Comparison of ENCODE assay signal across 9 cellular contexts in genomic region chr7:44849277-44850210, GRCh38. TPM values are rescaled to one million over a fixed set of nuclear protein-coding genes. Genes with fewer than 3 reads are reported as not detected.
DNase-seq lines count a peak whose midpoint lies in the region; ATAC-seq and TF ChIP-seq lines count a peak whose summit lies in the region.
"Had no signal": no experiment of that assay in that cellular context is flagged by ENCODE, and none has a peak within 500 bp of the region (broad histone marks: within the 10 kb centered on the region; RNA-seq: fewer than 3 reads in every experiment).

No MANE protein-coding gene starts in this region.

- no peaks in the 10 kb centered on the region for H3K9me2 ChIP-seq in Karpas-422 (replicated peaks; ENCODE audit: insufficient read depth, low read length)
- no peaks in the 10 kb centered on the region for H3K9me2 ChIP-seq in neural cell (ENCODE audit: insufficient read depth, low read length)

- H3F3A ChIP-seq in neural cell (ENCODE audit: insufficient read depth, low read length, poor library complexity, severe bottlenecking), result peaks cover 8% of the 10 kb centered on the region

- H3K4me1 ChIP-seq in Karpas-422 (ENCODE audit: low read length) (peaks cover 30% of the 10 kb centered on the region), heart right ventricle (peaks cover 0 to 33% (median 27%) of the 10 kb centered on the region in 9 donors)

- peak overlapping the region; percentile 83 for H3K4me3 ChIP-seq in Karpas-422 (ENCODE audit: low read length)
- H3K4me3 ChIP-seq in neural cell (ENCODE audit: low read length), result peak overlapping the region; percentile 97
- H3K4me3 ChIP-seq in heart right ventricle, result peak overlapping the region in 4 of 10 donors; percentile 67 to 77 (median 69)
- H3K4me3 ChIP-seq: lung had no signal

- DNase-seq in DMS53 treated with DMSO at 0.1 percent for 48 hours (lab: John Stamatoyannopoulos, UW; ENCODE audit: unreplicated experiment) (peak; percentile 22), Karpas-422 (no peak), astrocyte of the hippocampus (ENCODE audit: low read depth, low spot score) (peak; percentile 41), NCI-H2227 treated with DMSO at 0.1 percent for 48 hours (lab: John Stamatoyannopoulos, UW) (no peak), A172 (ENCODE audit: low spot score) (no peak), heart right ventricle (no peak)
- no peak for DNase-seq in stimulated activated CD4-positive, alpha-beta T cell treated with anti-CD3 and anti-CD28 coated beads, Interleukin-4, amount 100 ng/mL, for 24 hours

- intact Hi-C loops in heart right ventricle (cut with DNase I), result loop anchor here in 9 of 10 donors (2.0 to 10.0 kb wide), 13 partner anchors 33 to 285 kb away; partner anchors contain the start of genes PPIA (in 4 of the 9), OGDH (in 2 of the 9), PURB (in 2 of the 9) and TMED4 (in 2 of the 9)

- H3K36me3 ChIP-seq in Karpas-422 (ENCODE audit: insufficient read depth, low read length), result no peaks in the 10 kb centered on the region
- H3K36me3 ChIP-seq in neural cell (ENCODE audit: insufficient read depth, low read length), result no peaks in the 10 kb centered on the region
- no peaks in the 10 kb centered on the region for H3K36me3 ChIP-seq in heart right ventricle

- TF ChIP-seq EP300 in neural cell (conservative IDR thresholded peaks at IDR 0.05; ENCODE audit: poor library complexity, severe bottlenecking), result no peak

- H3K79me2 ChIP-seq in Karpas-422 (ENCODE audit: low read length), result peaks cover 30% of the 10 kb centered on the region
- H3K79me2 ChIP-seq in neural cell (replicated peaks; ENCODE audit: insufficient read depth, low read length), result peaks cover 16% of the 10 kb centered on the region

- 79% methylated on average over 14 of the region's 14 CpGs for WGBS in heart right ventricle, 2 donors

- H3K4me2 ChIP-seq in Karpas-422 (ENCODE audit: low read depth, low read length, poor library complexity, severe bottlenecking) (peak overlapping the region; percentile 87), neural cell (ENCODE audit: low read length) (peak overlapping the region; percentile 84)

- H2AFZ ChIP-seq in Karpas-422 (ENCODE audit: low read length) (no peak overlapping the region), neural cell (ENCODE audit: low read depth, low read length) (no peak overlapping the region)

- no peak for TF ChIP-seq CTCF in neural cell (IDR thresholded peaks at IDR 0.05; ENCODE audit: poor library complexity, severe bottlenecking)
- no peak for TF ChIP-seq CTCF in heart right ventricle (IDR thresholded peaks at IDR 0.05)

- H3K27ac ChIP-seq in Karpas-422 (ENCODE audit: low read length) (no peak overlapping the region), neural cell (ENCODE audit: low read length) (no peak overlapping the region), heart right ventricle (peak overlapping the region in 3 of 10 donors; percentile 86 to 96 (median 89))

- ATAC-seq in heart right ventricle, result no peak

- H4K20me1 ChIP-seq in Karpas-422 (ENCODE audit: insufficient read depth, low read depth, low read length) (peaks cover 11% of the 10 kb centered on the region; the same call in 1 of the 2 replicates), neural cell (ENCODE audit: insufficient read depth) (no peaks in the 10 kb centered on the region)

- peak overlapping the region; percentile 86 for H3K9ac ChIP-seq in Karpas-422 (ENCODE audit: low read length)
- no peak overlapping the region for H3K9ac ChIP-seq in neural cell (ENCODE audit: low read length)

- H3K27me3 ChIP-seq in Karpas-422 (ENCODE audit: low read length) (no peaks in the 10 kb centered on the region), neural cell (ENCODE audit: insufficient read depth, low read depth, low read length) (no peaks in the 10 kb centered on the region), heart right ventricle (no peaks in the 10 kb centered on the region)

- H3K9me3 ChIP-seq in Karpas-422 (ENCODE audit: low read length), result no peaks in the 10 kb centered on the region
- H3K9me3 ChIP-seq in neural cell (ENCODE audit: low read length), result no peaks in the 10 kb centered on the region
- no peaks in the 10 kb centered on the region for H3K9me3 ChIP-seq in heart right ventricle

- no peak for TF ChIP-seq RAD21 in neural cell (conservative IDR thresholded peaks at IDR 0.05)

TF ChIP-seq in neural cell, 6 proteins besides CTCF, POLR2A, EP300 and RAD21:
- TF ChIP-seq EZH2 (IDR thresholded peaks at IDR 0.05; ENCODE audit: borderline replicate concordance, insufficient read depth, low read length, poor library complexity, severe bottlenecking), result no peak
- no peak for TF ChIP-seq TAF1 (IDR thresholded peaks at IDR 0.05; ENCODE audit: low read depth)
- no peak for TF ChIP-seq SMC3 (conservative IDR thresholded peaks at IDR 0.05; ENCODE audit: poor library complexity)
- no peak for TF ChIP-seq REST (IDR thresholded peaks at IDR 0.05; ENCODE audit: borderline replicate concordance)
- TF ChIP-seq MXI1 (conservative IDR thresholded peaks at IDR 0.05; ENCODE audit: poor library complexity, severe bottlenecking), result no peak
- TF ChIP-seq POLR2AphosphoS5 (IDR thresholded peaks at IDR 0.05), result no peak

RNA-seq across cellular contexts. Expression of gene H2AZ2, which starts 1.7 kb away (rescaled TPM):
- total RNA-seq in Karpas-422 (2014; rRNA removed; shearing (Covaris generic); ENCODE audit: low replicate concordance), result 188 and 202 TPM in 2 replicates
- polyA plus RNA-seq in neural cell (152 and 182 TPM in 2 replicates), heart right ventricle (100 to 1,000 TPM; 109 to 131 TPM)
- polyA minus RNA-seq in neural cell, result 212 and 242 TPM in 2 replicates
- total RNA-seq in A172 (2014; rRNA removed; shearing (Covaris generic)), result 507 and 572 TPM in 2 replicates
- total RNA-seq in heart right ventricle, result 100 to 1,000 TPM; 206 to 280 (median 259) TPM

RNA-seq across cellular contexts. Expression of gene PURB, which starts 35.8 kb away (rescaled TPM):
- total RNA-seq in Karpas-422 (2014; rRNA removed; shearing (Covaris generic); ENCODE audit: low replicate concordance), result 7.3 and 11.8 TPM in 2 replicates
- 12.9 and 14.7 TPM in 2 replicates for polyA plus RNA-seq in neural cell
- polyA minus RNA-seq in neural cell, result 34.3 and 35.4 TPM in 2 replicates
- 16.9 and 20.9 TPM in 2 replicates for total RNA-seq in A172 (2014; rRNA removed; shearing (Covaris generic))
- 10 to 100 TPM; 12.7 to 18.7 (median 16.7) TPM for total RNA-seq in heart right ventricle
- 1 to 10 TPM; 6.6 to 7.7 TPM for polyA plus RNA-seq in heart right ventricle

RNA-seq across cellular contexts. Expression of gene PPIA, which starts 53.1 kb away (rescaled TPM):
- 2,370 and 3,564 TPM in 2 replicates for total RNA-seq in Karpas-422 (2014; rRNA removed; shearing (Covaris generic); ENCODE audit: low replicate concordance)
- polyA plus RNA-seq in neural cell (2,762 and 2,769 TPM in 2 replicates), heart right ventricle (1,000 to 10,000 TPM; 1,028 to 3,654 TPM)
- polyA minus RNA-seq in neural cell, result 790 and 911 TPM in 2 replicates
- total RNA-seq in A172 (2014; rRNA removed; shearing (Covaris generic)), result 7,457 and 8,235 TPM in 2 replicates
- 100 to 1,000 TPM; 355 to 728 (median 423) TPM for total RNA-seq in heart right ventricle

Comparison
In these comparisons a context has a peak if more than half of its experiments do, and no peak if none do; other contexts are left out.
1. DNase-seq: peak in DMS53 treated with DMSO at 0.1 percent for 48 hours (single experiment) and astrocyte of the hippocampus (single experiment); none in Karpas-422 (single experiment), NCI-H2227 treated with DMSO at 0.1 percent for 48 hours (single experiment), stimulated activated CD4-positive, alpha-beta T cell treated with anti-CD3 and anti-CD28 coated beads, Interleukin-4, amount 100 ng/mL, for 24 hours (single experiment), A172 (single experiment) and heart right ventricle (0 of 2).